In genomic region chr17:740240-741055, GRCh38 we compare ENCODE assay signal across 8 cellular contexts. TPM values are rescaled to one million over a fixed set of nuclear protein-coding genes. Genes with fewer than 3 reads are reported as not detected.
DNase-seq lines count a peak whose midpoint lies in the region; ATAC-seq and TF ChIP-seq lines count a peak whose summit lies in the region.

No MANE protein-coding gene starts in this region.

- peak; percentile 59 for DNase-seq in Ammon's horn (ENCODE audit: low spot score)
- DNase-seq in stimulated activated CD4-positive, alpha-beta T cell treated with anti-CD3 and anti-CD28 coated beads, Interleukin-4, amount 100 ng/mL, for 24 hours: peak; percentile 17
- DNase-seq in effector CD4-positive, alpha-beta T cell: no peak
- DNase-seq in cerebellar cortex (ENCODE audit: low spot score): no peak
- DNase-seq in SK-N-SH: no peak

- TF ChIP-seq EP300 in SK-N-SH (IDR thresholded peaks at IDR 0.05; ENCODE audit: borderline replicate concordance in 1 of 2, low read depth in 1 of 2, low read length in 1 of 2): no peak

- H4K20me1 ChIP-seq in SK-N-SH (ENCODE audit: insufficient read depth): 0 out of 2 replicates have a peak, but pooled peaks cover under 1% of the 10 kb centered on the region

- H3K9ac ChIP-seq in SK-N-SH: no peak overlapping the region

- POLR2A ChIA-PET in SK-N-SH (lab: Yijun Ruan, JAX): no interaction called here

- CTCF ChIA-PET in SK-N-SH (lab: Yijun Ruan, JAX): interaction anchor here (2.0 kb wide), 1 partner anchor 10 kb away, joined by 8 read pairs; no protein-coding TSS in a partner anchor

- no peak for TF ChIP-seq RAD21 in SK-N-SH (IDR thresholded peaks at IDR 0.05; ENCODE audit: low read length)

- WGBS in SK-N-SH (ENCODE audit: low lambda C conversion rate): 94% methylated on average over 19 of the region's 19 CpGs

- no peaks in the 10 kb centered on the region for H3K27me3 ChIP-seq in SK-N-SH (ENCODE audit: insufficient read depth)

- no peaks in the 10 kb centered on the region for H3K27me3 Mint-ChIP-seq in activated T-helper 17 cell treated with anti-CD3 and anti-CD28 coated beads, Interleukin-2, amount 50 U/mL, for 72 hours

- peaks cover 33% of the 10 kb centered on the region; the same call in 1 of the 2 replicates for H3K79me2 ChIP-seq in SK-N-SH (ENCODE audit: insufficient read depth)

- no peaks in the 10 kb centered on the region for H3K9me2 ChIP-seq in SK-N-SH

- H3K9me3 Mint-ChIP-seq in activated T-helper 17 cell treated with anti-CD3 and anti-CD28 coated beads, Interleukin-2, amount 50 U/mL, for 72 hours: no peaks in the 10 kb centered on the region

- peak overlapping the region; percentile 64 for H3K27ac Mint-ChIP-seq in activated T-helper 17 cell treated with anti-CD3 and anti-CD28 coated beads, Interleukin-2, amount 50 U/mL, for 72 hours

- no peak overlapping the region for H2AFZ ChIP-seq in SK-N-SH (ENCODE audit: low read depth)

- ATAC-seq in GM19438 (IDR thresholded peaks at IDR 0.05; ENCODE audit: low read depth, unreplicated experiment) (peak; percentile 67), HG03442 (IDR thresholded peaks at IDR 0.05; ENCODE audit: unreplicated experiment) (peak; percentile 69)
- peak; percentile 92 for ATAC-seq in activated T-helper 17 cell treated with anti-CD3 and anti-CD28 coated beads, Interleukin-2, amount 50 U/mL, for 72 hours (replicated peaks)

- TF ChIP-seq CTCF in SK-N-SH (IDR thresholded peaks at IDR 0.05): no peak

- H3K36me3 Mint-ChIP-seq in activated T-helper 17 cell treated with anti-CD3 and anti-CD28 coated beads, Interleukin-2, amount 50 U/mL, for 72 hours (ENCODE audit: low read depth): peaks cover 94% of the 10 kb centered on the region

- peaks cover 14% of the 10 kb centered on the region for H3K4me1 Mint-ChIP-seq in activated T-helper 17 cell treated with anti-CD3 and anti-CD28 coated beads, Interleukin-2, amount 50 U/mL, for 72 hours

- peaks cover 28 to 53% of the 10 kb centered on the region in 2 experiments for H3K36me3 ChIP-seq in SK-N-SH (replicated peaks in 1 of 2; ENCODE audit: control insufficient read depth in 1 of 2, insufficient read depth in 2 of 2, low read length in 1 of 2)

- peak overlapping the region; percentile 45 for H3K4me3 Mint-ChIP-seq in activated T-helper 17 cell treated with anti-CD3 and anti-CD28 coated beads, Interleukin-2, amount 50 U/mL, for 72 hours

- no peaks in the 10 kb centered on the region for H3K4me1 ChIP-seq in SK-N-SH (ENCODE audit: control insufficient read depth in 1 of 2, insufficient read depth in 2 of 2, low read depth in 1 of 2, low read length in 1 of 2)

- no peak overlapping the region for H3K27ac ChIP-seq in SK-N-SH (ENCODE audit: low read depth in 2 of 2, low read length in 1 of 2)

- no peaks in the 10 kb centered on the region for H3K9me3 ChIP-seq in SK-N-SH

- peaks cover 2% of the 10 kb centered on the region for H3F3A ChIP-seq in SK-N-SH (replicated peaks; ENCODE audit: insufficient read depth)

- H3K4me3 ChIP-seq in SK-N-SH (ENCODE audit: low read depth in 2 of 2, low read length in 1 of 2): no peak overlapping the region

- no peak overlapping the region for H3K4me2 ChIP-seq in SK-N-SH

TF ChIP-seq in SK-N-SH, 30 proteins besides CTCF, POLR2A, EP300 and RAD21:
- TF ChIP-seq TEAD4 (IDR thresholded peaks at IDR 0.05; ENCODE audit: borderline replicate concordance, insufficient read depth) (no peak), ELF1 (IDR thresholded peaks at IDR 0.05) (no peak), GATA2 (CRISPR knock-in tag; IDR thresholded peaks at IDR 0.05) (no peak), FOXM1 (IDR thresholded peaks at IDR 0.05; ENCODE audit: low read depth) (no peak), USF1 (IDR thresholded peaks at IDR 0.05; ENCODE audit: borderline replicate concordance, low read depth) (no peak), TAF1 (IDR thresholded peaks at IDR 0.05; ENCODE audit: borderline replicate concordance, low read depth, low read length) (no peak), EZH2phosphoT487 (IDR thresholded peaks at IDR 0.05; ENCODE audit: borderline replicate concordance, low read depth) (no peak), ZBTB33 (IDR thresholded peaks at IDR 0.05; ENCODE audit: borderline replicate concordance, low read depth) (no peak), GABPA (IDR thresholded peaks at IDR 0.05; ENCODE audit: low read depth) (no peak), MXI1 (IDR thresholded peaks at IDR 0.05; ENCODE audit: low read depth, low read length) (no peak), CHD2 (IDR thresholded peaks at IDR 0.05; ENCODE audit: low read length, partially characterized antibody) (no peak), USF2 (IDR thresholded peaks at IDR 0.05; ENCODE audit: borderline replicate concordance, low read depth, low read length) (no peak), NRF1 (IDR thresholded peaks at IDR 0.05; ENCODE audit: low read depth, low read length) (no peak), POLR2AphosphoS5 (IDR thresholded peaks at IDR 0.05; ENCODE audit: low read depth, low read length) (no peak), YY1 (IDR thresholded peaks at IDR 0.05; ENCODE audit: low read depth) (no peak), NFIC (IDR thresholded peaks at IDR 0.05; ENCODE audit: borderline replicate concordance) (no peak)

RNA-seq across cellular contexts. Expression of gene TLCD3A, which starts 8.1 kb away (rescaled TPM):
- total RNA-seq in activated T-helper 17 cell treated with anti-CD3 and anti-CD28 coated beads, Interleukin-2, amount 50 U/mL, for 72 hours: 10 to 100 TPM; 15.0 to 22.0 TPM
- polyA plus RNA-seq in SK-N-SH (2012; rRNA removed): 31.7 and 34.4 TPM in 2 replicates
- polyA plus RNA-seq in SK-N-SH (2012; cell fraction: cytosol; rRNA removed): 27.5 and 33.4 TPM in 2 replicates
- polyA plus RNA-seq in SK-N-SH (2012; cell fraction: nucleus; rRNA removed): 20.3 and 20.8 TPM in 2 replicates

RNA-seq across cellular contexts. Expression of gene GEMIN4, which starts 11.6 kb away (rescaled TPM):
- 10 to 100 TPM; 40.7 to 54.4 TPM for total RNA-seq in activated T-helper 17 cell treated with anti-CD3 and anti-CD28 coated beads, Interleukin-2, amount 50 U/mL, for 72 hours
- polyA plus RNA-seq in SK-N-SH (2012; rRNA removed): 10.7 and 12.5 TPM in 2 replicates
- polyA plus RNA-seq in SK-N-SH (2012; cell fraction: cytosol; rRNA removed): 5.6 and 8.4 TPM in 2 replicates
- polyA plus RNA-seq in SK-N-SH (2012; cell fraction: nucleus; rRNA removed): 13.3 and 15.9 TPM in 2 replicates

RNA-seq across cellular contexts. Expression of gene VPS53, which starts 25.8 kb away (rescaled TPM):
- total RNA-seq in activated T-helper 17 cell treated with anti-CD3 and anti-CD28 coated beads, Interleukin-2, amount 50 U/mL, for 72 hours: 10 to 100 TPM; 38.3 to 53.3 TPM
- 14.8 and 16.8 TPM in 2 replicates for polyA plus RNA-seq in SK-N-SH (2012; rRNA removed)
- 8.1 and 10.3 TPM in 2 replicates for polyA plus RNA-seq in SK-N-SH (2012; cell fraction: cytosol; rRNA removed)
- polyA plus RNA-seq in SK-N-SH (2012; cell fraction: nucleus; rRNA removed): 20.9 and 34.6 TPM in 2 replicates

RNA-seq across cellular contexts. Expression of gene GLOD4, which starts 41.6 kb away (rescaled TPM):
- 10 to 100 TPM; 41.5 to 59.0 TPM for total RNA-seq in activated T-helper 17 cell treated with anti-CD3 and anti-CD28 coated beads, Interleukin-2, amount 50 U/mL, for 72 hours
- 34.3 and 40.0 TPM in 2 replicates for polyA plus RNA-seq in SK-N-SH (2012; rRNA removed)
- 45.0 and 56.7 TPM in 2 replicates for polyA plus RNA-seq in SK-N-SH (2012; cell fraction: cytosol; rRNA removed)
- polyA plus RNA-seq in SK-N-SH (2012; cell fraction: nucleus; rRNA removed): 26.1 and 46.1 TPM in 2 replicates

RNA-seq across cellular contexts. Expression of gene MRM3, which starts 41.7 kb away (rescaled TPM):
- total RNA-seq in activated T-helper 17 cell treated with anti-CD3 and anti-CD28 coated beads, Interleukin-2, amount 50 U/mL, for 72 hours: 10 to 100 TPM; 19.9 to 30.0 TPM
- polyA plus RNA-seq in SK-N-SH (2012; rRNA removed): 16.4 and 17.4 TPM in 2 replicates
- 13.0 and 15.4 TPM in 2 replicates for polyA plus RNA-seq in SK-N-SH (2012; cell fraction: cytosol; rRNA removed)
- polyA plus RNA-seq in SK-N-SH (2012; cell fraction: nucleus; rRNA removed): 14.5 and 16.5 TPM in 2 replicates

Comparison
In these comparisons a context has a peak if more than half of its experiments do, and no peak if none do; other contexts are left out.
1. DNase-seq: peak in Ammon's horn (single experiment) and stimulated activated CD4-positive, alpha-beta T cell treated with anti-CD3 and anti-CD28 coated beads, Interleukin-4, amount 100 ng/mL, for 24 hours (single experiment); none in effector CD4-positive, alpha-beta T cell (single experiment), cerebellar cortex (single experiment) and SK-N-SH (single experiment).
2. Peak in every context shown above with its lines, with median percentiles within 50 percentile points of each other: ATAC-seq.